25 cellular contexts compared by ENCODE assay signal in the genomic region with DNA sequence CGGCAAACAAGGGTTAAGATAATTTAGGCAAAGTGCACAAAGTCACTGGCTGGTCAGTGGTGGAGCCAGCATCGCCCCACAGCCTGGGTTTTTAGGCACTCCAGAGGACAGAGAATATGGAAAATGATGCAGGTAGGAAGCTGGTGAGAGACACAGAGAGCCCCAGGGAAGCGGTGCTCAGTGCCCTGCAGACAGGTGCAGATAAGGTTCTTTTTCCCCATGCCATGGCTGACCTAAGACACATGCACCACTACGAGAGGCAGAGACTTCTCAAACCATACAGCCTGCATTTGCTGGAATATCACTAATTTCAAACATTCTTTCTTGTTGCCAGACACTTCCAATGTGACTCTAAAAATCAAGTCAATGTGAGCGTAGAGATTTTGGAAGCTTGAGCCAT.
DNase-seq lines count a peak whose midpoint lies in the region; ATAC-seq, FAIRE-seq and TF ChIP-seq lines count a peak whose summit lies in the region.
"Had no signal": no experiment of that assay in that cellular context is flagged by ENCODE, and none has a peak within 500 bp of the region (broad histone marks: within the 10 kb centered on the region; RNA-seq: fewer than 3 reads in every experiment).

No MANE protein-coding gene starts in this region.

- H3K4me3 ChIP-seq in left ventricle myocardium inferior: no peak overlapping the region
- no peak overlapping the region for H3K4me3 ChIP-seq in heart left ventricle
- H3K4me3 ChIP-seq in body of pancreas: no peak overlapping the region
- no peak overlapping the region for H3K4me3 ChIP-seq in pancreas
- H3K4me3 ChIP-seq: A549, GM12878 had no signal

- H3K4me1 ChIP-seq in left ventricle myocardium inferior (peaks cover 28% of the 10 kb centered on the region), heart left ventricle (peaks cover 0 to 25% (median 8%) of the 10 kb centered on the region in 12 donors), body of pancreas (peaks cover 37% of the 10 kb centered on the region), pancreas (peaks cover 7 to 25% (median 7%) of the 10 kb centered on the region in 3 donors)
- H3K4me1 ChIP-seq: A549, Caco-2 had no signal

- intact Hi-C loops in left ventricle myocardium inferior (cut with micrococcal nuclease) (no loop called here), heart left ventricle (cut with DNase I) (loop anchor here in 3 of 10 donors (5.0 to 10.0 kb wide), 3 partner anchors 194 to 266 kb away; no protein-coding TSS in a partner anchor), body of pancreas (cut with DNase I) (no loop called here), pancreas (cut with DNase I) (no loop called here)

- H3K27me3 ChIP-seq in left ventricle myocardium inferior (ENCODE audit: low read depth) (no peaks in the 10 kb centered on the region), heart left ventricle (peaks cover 0 to 5% (median 0%) of the 10 kb centered on the region in 9 donors), body of pancreas (no peaks in the 10 kb centered on the region), pancreas (no peaks in the 10 kb centered on the region)

- ATAC-seq in heart left ventricle (no peak), body of pancreas (peak; percentile 61), pancreas (peak; percentile 64 to 79 (median 73))
- ATAC-seq: CD8-positive, alpha-beta T cell; GM12878 had no signal

- WGBS in heart left ventricle, 4 donors: 89 to 97% (median 96%) methylated on average over 5 of the region's 5 CpGs
- 46 to 53% methylated on average over 5 of the region's 5 CpGs for WGBS in body of pancreas, 2 donors
- 46 to 49% methylated on average over 5 of the region's 5 CpGs for WGBS in pancreas, 2 donors

- no peaks in the 10 kb centered on the region for H3K9me3 ChIP-seq in left ventricle myocardium inferior (replicated peaks)
- H3K9me3 ChIP-seq in heart left ventricle: peaks cover 0 to 4% (median 0%) of the 10 kb centered on the region in 12 donors
- no peaks in the 10 kb centered on the region for H3K9me3 ChIP-seq in body of pancreas
- no peaks in the 10 kb centered on the region for H3K9me3 ChIP-seq in pancreas
- H3K9me3 ChIP-seq: A549, Caco-2 had no signal

- no peak for DNase-seq in left ventricle myocardium inferior
- no peak for DNase-seq in heart left ventricle
- DNase-seq in body of pancreas: peak in 3 of 4 donors; percentile 31 to 57 (median 36)
- peak in 1 of 6 donors; percentile 32 for DNase-seq in pancreas
- DNase-seq in cerebellar nuclear complex (lab: John Stamatoyannopoulos, UW): no peak
- DNase-seq in DMS 273 treated with DMSO at 0.1 percent for 48 hours (lab: John Stamatoyannopoulos, UW): no peak
- DNase-seq: AML-193; Calu3; CD4-positive, alpha-beta T cell; CD8-positive, alpha-beta T cell; DMS153; DMS53; DMS79; DND-41; EL; GDM1 had no signal

- H3K27ac ChIP-seq in left ventricle myocardium inferior (replicated peaks) (peak overlapping the region; percentile 17), heart left ventricle (no peak overlapping the region), body of pancreas (no peak overlapping the region), pancreas (no peak overlapping the region)
- H3K27ac ChIP-seq: 22Rv1, A549, C4-2B had no signal

- TF ChIP-seq POLR2A in heart left ventricle (IDR thresholded peaks at IDR 0.05) (no peak), body of pancreas (IDR thresholded peaks at IDR 0.05) (no peak)

- no peak for TF ChIP-seq CTCF in left ventricle myocardium inferior (IDR thresholded peaks at IDR 0.05; ENCODE audit: borderline replicate concordance)
- no peak for TF ChIP-seq CTCF in heart left ventricle (IDR thresholded peaks at IDR 0.05)
- TF ChIP-seq CTCF in body of pancreas (IDR thresholded peaks at IDR 0.05): no peak
- TF ChIP-seq CTCF in pancreas (IDR thresholded peaks at IDR 0.05): no peak

- H3K36me3 ChIP-seq in left ventricle myocardium inferior (no peaks in the 10 kb centered on the region), heart left ventricle (no peaks in the 10 kb centered on the region), body of pancreas (replicated peaks in 1 of 2; ENCODE audit: insufficient read depth in 1 of 2, low read depth in 2 of 2) (no peaks in the 10 kb centered on the region), pancreas (no peaks in the 10 kb centered on the region)

- FAIRE-seq in pancreas (lab: Jason Lieb, UNC): no peak
- FAIRE-seq: A549, D721Med, GM12878, GM12892, GM18507, GM19239 had no signal

Comparison
In these comparisons a context has a peak if more than half of its experiments do, and no peak if none do; other contexts are left out.
1. DNase-seq: peak in body of pancreas (3 of 4); none in left ventricle myocardium inferior (single experiment), heart left ventricle (0 of 5), cerebellar nuclear complex (0 of 2) and DMS 273 treated with DMSO at 0.1 percent for 48 hours (single experiment).
2. ATAC-seq: peak in body of pancreas (single experiment) and pancreas (4 of 4); none in heart left ventricle (0 of 4).